Comparison of ENCODE assay signal across 2 cellular contexts in the genomic region with DNA sequence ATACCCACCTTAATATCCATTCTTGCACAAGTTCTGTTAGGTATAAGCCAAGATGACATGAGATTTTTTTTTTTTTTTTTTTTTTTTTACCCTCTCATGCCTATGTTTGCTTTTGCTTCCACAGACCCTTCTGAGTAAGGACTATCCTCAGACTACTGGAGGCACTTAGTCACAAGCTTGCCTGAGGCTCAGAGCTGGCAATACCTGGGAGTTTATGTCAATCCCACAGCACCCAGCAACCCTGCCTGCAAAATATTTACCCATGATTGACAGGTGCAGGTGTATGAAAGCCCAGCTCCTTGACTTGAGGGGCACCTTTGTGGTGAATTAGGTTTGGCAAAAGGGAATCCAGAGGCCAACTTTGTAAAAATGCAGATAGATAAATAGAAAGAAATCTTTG. TPM values are rescaled to one million over a fixed set of nuclear protein-coding genes. Genes with fewer than 3 reads are reported as not detected.
"Had no signal": no experiment of that assay in that cellular context is flagged by ENCODE, and none has a peak within 500 bp of the region (broad histone marks: within the 10 kb centered on the region; RNA-seq: fewer than 3 reads in every experiment).

No MANE protein-coding gene starts in this region.

RNA-seq across cellular contexts. Expression of a gene that starts 11.7 kb away (rescaled TPM):
- polyA plus RNA-seq: adipose tissue, cardiac muscle cell had no signal
